Comparison of ENCODE assay signal across 9 cellular contexts in genomic region chr19:58546131-58546530, GRCh38. TPM values are rescaled to one million over a fixed set of nuclear protein-coding genes. Genes with fewer than 3 reads are reported as not detected.
DNase-seq lines count a peak whose midpoint lies in the region; ATAC-seq and TF ChIP-seq lines count a peak whose summit lies in the region.
"Had no signal": no experiment of that assay in that cellular context is flagged by ENCODE, and none has a peak within 500 bp of the region (broad histone marks: within the 10 kb centered on the region; RNA-seq: fewer than 3 reads in every experiment).

No MANE protein-coding gene starts in this region.

- H3K36me3 ChIP-seq in kidney epithelial cell (ENCODE audit: control insufficient read depth, insufficient read depth, low read length) (peaks cover 16% of the 10 kb centered on the region), thoracic aorta (peaks cover 40% of the 10 kb centered on the region)

- H3K4me1 Mint-ChIP-seq in activated T-cell treated with anti-CD3 and anti-CD28 coated beads, Interleukin-2, amount 50 U/mL, for 24 hours (ENCODE audit: low read depth): peaks cover 39% of the 10 kb centered on the region
- peaks cover 33% of the 10 kb centered on the region for H3K4me1 Mint-ChIP-seq in activated naive CD8-positive, alpha-beta T cell treated with anti-CD3 and anti-CD28 coated beads, Interleukin-2, amount 10 ng/mL, durations not matched to agents 7 days and 5 days

- H3K27ac Mint-ChIP-seq in activated T-cell treated with anti-CD3 and anti-CD28 coated beads, Interleukin-2, amount 50 U/mL, for 24 hours: peak overlapping the region; percentile 95
- H3K27ac Mint-ChIP-seq in activated naive CD8-positive, alpha-beta T cell treated with anti-CD3 and anti-CD28 coated beads, Interleukin-2, amount 10 ng/mL, durations not matched to agents 7 days and 5 days: peak overlapping the region; percentile 90

- peaks cover 4% of the 10 kb centered on the region for H3K27me3 Mint-ChIP-seq in activated T-cell treated with anti-CD3 and anti-CD28 coated beads, Interleukin-2, amount 50 U/mL, for 24 hours
- peaks cover 8% of the 10 kb centered on the region for H3K27me3 Mint-ChIP-seq in activated naive CD8-positive, alpha-beta T cell treated with anti-CD3 and anti-CD28 coated beads, Interleukin-2, amount 10 ng/mL, durations not matched to agents 7 days and 5 days

- H3K4me1 ChIP-seq in thoracic aorta (ENCODE audit: control insufficient read depth in 1 of 2, low read depth in 2 of 2): peaks cover 20 to 21% of the 10 kb centered on the region in 2 donors

- H3K36me3 Mint-ChIP-seq in activated T-cell treated with anti-CD3 and anti-CD28 coated beads, Interleukin-2, amount 50 U/mL, for 24 hours (ENCODE audit: low read depth): peaks cover 64% of the 10 kb centered on the region
- H3K36me3 Mint-ChIP-seq in activated naive CD8-positive, alpha-beta T cell treated with anti-CD3 and anti-CD28 coated beads, Interleukin-2, amount 10 ng/mL, durations not matched to agents 7 days and 5 days: peaks cover 31% of the 10 kb centered on the region

- DNase-seq in activated T-cell treated with anti-CD3 and anti-CD28 coated beads, Interleukin-2, amount 50 U/mL, for 24 hours: no peak
- no peak for DNase-seq in activated T-cell treated with anti-CD3 and anti-CD28 coated beads, Interleukin-2, amount 50 U/mL, for 1 hour
- no peak for DNase-seq in activated naive CD8-positive, alpha-beta T cell treated with anti-CD3 and anti-CD28 coated beads, Interleukin-2, amount 10 ng/mL, durations not matched to agents 7 days and 5 days
- DNase-seq in kidney epithelial cell (ENCODE audit: low read depth): no peak
- no peak for DNase-seq in thoracic aorta (ENCODE audit: low spot score)
- no peak for DNase-seq in NK-92 (lab: John Stamatoyannopoulos, UW; ENCODE audit: unreplicated experiment)
- DNase-seq in glomerular visceral epithelial cell (ENCODE audit: extremely low spot score): no peak
- DNase-seq: hypothalamus had no signal

- H3K27me3 ChIP-seq in kidney epithelial cell (ENCODE audit: control insufficient read depth, insufficient read depth, low read length): no peaks in the 10 kb centered on the region
- H3K27me3 ChIP-seq in thoracic aorta (replicated peaks; ENCODE audit: insufficient read depth): no peaks in the 10 kb centered on the region

- H3K9me3 ChIP-seq in thoracic aorta: no peaks in the 10 kb centered on the region

- peak overlapping the region; percentile 90 for H3K4me3 ChIP-seq in kidney epithelial cell (ENCODE audit: low read depth, low read length)
- H3K4me3 ChIP-seq in thoracic aorta: peak overlapping the region; percentile 84

- POLR2A ChIA-PET in activated naive CD8-positive, alpha-beta T cell treated with anti-CD3 and anti-CD28 coated beads, Interleukin-2, amount 10 ng/mL, durations not matched to agents 7 days and 5 days (lab: Charles Lee): interaction anchor here (1.4 to 4.1 kb wide), 4 partner anchors 8 to 30 kb away, joined by 4 to 72 read pairs (median 42); partner anchors contain the start of genes CHMP2A, UBE2M and ZBTB45

- no peaks in the 10 kb centered on the region for H3K9me3 Mint-ChIP-seq in activated T-cell treated with anti-CD3 and anti-CD28 coated beads, Interleukin-2, amount 50 U/mL, for 24 hours
- no peaks in the 10 kb centered on the region for H3K9me3 Mint-ChIP-seq in activated naive CD8-positive, alpha-beta T cell treated with anti-CD3 and anti-CD28 coated beads, Interleukin-2, amount 10 ng/mL, durations not matched to agents 7 days and 5 days

- H3K27ac ChIP-seq in thoracic aorta: peak overlapping the region in 1 of 2 donors; percentile 30

- peak overlapping the region; percentile 98 for H3K4me3 Mint-ChIP-seq in activated T-cell treated with anti-CD3 and anti-CD28 coated beads, Interleukin-2, amount 50 U/mL, for 24 hours
- H3K4me3 Mint-ChIP-seq in activated naive CD8-positive, alpha-beta T cell treated with anti-CD3 and anti-CD28 coated beads, Interleukin-2, amount 10 ng/mL, durations not matched to agents 7 days and 5 days: peak overlapping the region; percentile 98

- no peak for ATAC-seq in activated naive CD8-positive, alpha-beta T cell treated with anti-CD3 and anti-CD28 coated beads, Interleukin-2, amount 10 ng/mL, durations not matched to agents 7 days and 5 days (ENCODE audit: low read depth)
- ATAC-seq in thoracic aorta (ENCODE audit: insufficient number of reproducible peaks, low FRiP score, low read depth): no peak
- no peak for ATAC-seq in GM18868 (IDR thresholded peaks at IDR 0.05; ENCODE audit: unreplicated experiment)

- TF ChIP-seq CTCF in kidney epithelial cell (IDR thresholded peaks at IDR 0.05; ENCODE audit: insufficient read depth, low read length, poor library complexity, severe bottlenecking) (no peak), thoracic aorta (IDR thresholded peaks at IDR 0.05) (no peak)

RNA-seq across cellular contexts. Expression of gene TRIM28, which starts 2.3 kb away (rescaled TPM):
- 100 to 1,000 TPM; 409 to 412 TPM for total RNA-seq in activated naive CD8-positive, alpha-beta T cell treated with anti-CD3 and anti-CD28 coated beads, Interleukin-2, amount 10 ng/mL, durations not matched to agents 7 days and 5 days
- 381 and 470 TPM in 2 replicates for total RNA-seq in kidney epithelial cell
- total RNA-seq in thoracic aorta: 100 to 1,000 TPM; 192 to 204 TPM

RNA-seq across cellular contexts. Expression of gene CHMP2A, which starts 8.8 kb away (rescaled TPM):
- total RNA-seq in activated naive CD8-positive, alpha-beta T cell treated with anti-CD3 and anti-CD28 coated beads, Interleukin-2, amount 10 ng/mL, durations not matched to agents 7 days and 5 days: 100 to 1,000 TPM in 1 of 2 experiments, 10 to 100 TPM in 1; 99.0 to 111 TPM
- total RNA-seq in kidney epithelial cell (139 and 154 TPM in 2 replicates), thoracic aorta (10 to 100 TPM; 90.3 to 98.8 TPM)

RNA-seq across cellular contexts. Expression of gene UBE2M, which starts 12.3 kb away (rescaled TPM):
- total RNA-seq in activated naive CD8-positive, alpha-beta T cell treated with anti-CD3 and anti-CD28 coated beads, Interleukin-2, amount 10 ng/mL, durations not matched to agents 7 days and 5 days: 10 to 100 TPM; 79.5 to 81.2 TPM
- 50.3 and 58.2 TPM in 2 replicates for total RNA-seq in kidney epithelial cell
- 10 to 100 TPM; 17.1 to 18.9 TPM for total RNA-seq in thoracic aorta

RNA-seq across cellular contexts. Expression of gene ZBTB45, which starts 26.5 kb away (rescaled TPM):
- total RNA-seq in activated naive CD8-positive, alpha-beta T cell treated with anti-CD3 and anti-CD28 coated beads, Interleukin-2, amount 10 ng/mL, durations not matched to agents 7 days and 5 days: 10 to 100 TPM; 18.9 to 19.5 TPM
- 15.6 and 16.2 TPM in 2 replicates for total RNA-seq in kidney epithelial cell
- 10 to 100 TPM; 10.4 to 10.9 TPM for total RNA-seq in thoracic aorta

RNA-seq across cellular contexts. Expression of gene MZF1, which starts 27.0 kb away (rescaled TPM):
- 10 to 100 TPM; 31.3 to 31.7 TPM for total RNA-seq in activated naive CD8-positive, alpha-beta T cell treated with anti-CD3 and anti-CD28 coated beads, Interleukin-2, amount 10 ng/mL, durations not matched to agents 7 days and 5 days
- total RNA-seq in kidney epithelial cell: 14.6 and 19.3 TPM in 2 replicates
- total RNA-seq in thoracic aorta: 10 to 100 TPM; 44.9 to 46.8 TPM
